ENCODE assay signal across 8 cellular contexts in genomic region chr18:12883684-12884520, GRCh38. TPM values are rescaled to one million over a fixed set of nuclear protein-coding genes. Genes with fewer than 3 reads are reported as not detected.
DNase-seq lines count a peak whose midpoint lies in the region; ATAC-seq lines count a peak whose summit lies in the region.

Gene PTPN2, minus strand, starts transcription at chr18:12884237. Its CDS starts 96 bp downstream, at chr18:12884141.

- DNase-seq in COLO829 (ENCODE audit: low spot score) (peak; percentile 96), HT-29 (ENCODE audit: low spot score) (peak; percentile 97), medulla oblongata (ENCODE audit: extremely low spot score) (peak; percentile 95)
- DNase-seq in NK-92 treated with Interleukin-12 subunit alpha and Interleukin-12 subunit beta, amount 100 ng/mL, for 24 hours (lab: John Stamatoyannopoulos, UW), result peak; percentile 74
- peak; percentile 95 for DNase-seq in activated CD8-positive, alpha-beta memory T cell treated with anti-CD3 and anti-CD28 coated beads for 24 hours
- DNase-seq in effector CD4-positive, alpha-beta T cell, result peak; percentile 88
- peak; percentile 73 to 82 (median 80) for DNase-seq in stimulated activated CD4-positive, alpha-beta T cell treated with anti-CD3 and anti-CD28 coated beads, TNF-alpha, amount 100 ng/mL, for 48 hours (ENCODE audit: low read depth in 3 of 3)

- peak; percentile 56 for ATAC-seq in GM21360 (IDR thresholded peaks at IDR 0.05; ENCODE audit: unreplicated experiment)

RNA-seq across cellular contexts. Expression of gene PTPN2, which starts in this region (rescaled TPM):
- 22.1 and 27.7 TPM in 2 replicates for total RNA-seq in HT-29 (2014; rRNA removed; shearing (Covaris generic))

Comparison
In these comparisons a context has a peak if more than half of its experiments do, and no peak if none do; other contexts are left out.
1. Peak in every context shown above with its lines: DNase-seq and ATAC-seq.